In the genomic region with DNA sequence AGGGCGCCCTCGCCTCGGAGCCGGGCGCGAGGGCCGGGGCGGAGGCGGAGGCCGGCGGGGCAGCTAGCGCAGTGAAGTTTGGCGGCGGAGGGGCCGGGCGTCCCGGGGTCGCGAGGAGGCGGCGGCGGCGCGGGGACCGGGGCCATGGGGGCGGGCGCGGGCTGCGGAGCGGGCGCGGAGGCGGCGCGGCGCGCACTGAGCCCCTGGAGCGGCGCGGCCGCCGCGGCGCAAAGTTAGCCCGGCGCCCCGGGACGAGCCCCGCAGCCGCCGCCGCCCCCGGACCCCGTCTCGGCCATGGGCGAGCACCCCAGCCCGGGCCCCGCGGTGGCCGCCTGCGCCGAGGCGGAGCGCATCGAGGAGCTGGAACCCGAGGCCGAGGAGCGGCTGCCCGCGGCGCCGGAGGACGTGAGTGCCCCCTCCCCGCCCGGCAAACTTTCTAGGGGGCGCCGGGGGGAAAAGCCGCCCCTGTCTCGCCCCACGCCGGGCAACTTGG, we compare ENCODE assay signal across 11 cellular contexts. TPM values are rescaled to one million over a fixed set of nuclear protein-coding genes. Genes with fewer than 3 reads are reported as not detected.
DNase-seq lines count a peak whose midpoint lies in the region; ATAC-seq, FAIRE-seq and TF ChIP-seq lines count a peak whose summit lies in the region.
"Had no signal": no experiment of that assay in that cellular context is flagged by ENCODE, and none has a peak within 500 bp of the region (broad histone marks: within the 10 kb centered on the region; RNA-seq: fewer than 3 reads in every experiment).

No MANE protein-coding gene starts in this region.

- peak overlapping the region; percentile 83 for H3K4me2 ChIP-seq in GM12878 (ENCODE audit: control insufficient read depth, insufficient read depth)

- BruUV-seq in MCF 10A (replicated peaks; lab: Mats Ljungman, UMichigan) (no TSS peak), GM12878 (replicated peaks; lab: Mats Ljungman, UMichigan) (no TSS peak)

- peak overlapping the region; percentile 58 to 90 (median 63) for H3K4me3 ChIP-seq in breast epithelium
- peak overlapping the region; percentile 46; the same call in 1 of the 2 replicates for H3K4me3 ChIP-seq in GM12878
- peak overlapping the region; percentile 66 for H3K4me3 ChIP-seq in lower lobe of right lung
- H3K4me3 ChIP-seq in upper lobe of right lung, result peak overlapping the region; percentile 57

- H3K9me3 ChIP-seq in breast epithelium (no peaks in the 10 kb centered on the region), GM12878 (replicated peaks; ENCODE audit: control insufficient read depth, insufficient read depth, low read length) (no peaks in the 10 kb centered on the region), lower lobe of right lung (no peaks in the 10 kb centered on the region), upper lobe of right lung (no peaks in the 10 kb centered on the region)

- no peaks in the 10 kb centered on the region for H3K79me2 ChIP-seq in GM12878 (ENCODE audit: control insufficient read depth, insufficient read depth, low read length)

- intact Hi-C loops in breast epithelium (cut with DNase I; ENCODE audit: low total_unique reads) (no loop called here), MCF 10A (cut with micrococcal nuclease) (no loop called here), GM12878 (cut with micrococcal nuclease; ENCODE audit: unreplicated experiment) (no loop called here), lower lobe of right lung (cut with DNase I) (no loop called here), upper lobe of right lung (cut with DNase I) (no loop called here)

- H3K9me3 Mint-ChIP-seq in MCF 10A (ENCODE audit: unreplicated experiment), result no peaks in the 10 kb centered on the region
- H3K9me3 Mint-ChIP-seq: activated naive CD4-positive, alpha-beta T cell treated with anti-CD3 and anti-CD28 coated beads, Interleukin-2, amount 50 U/mL, for 24 hours had no signal

- H2AFZ ChIP-seq in GM12878 (ENCODE audit: control insufficient read depth, low read depth, low read length), result no peak overlapping the region

- in situ Hi-C loops in GM12878 (cut with MboI), result no loop called here

- TF ChIP-seq POLR2A in breast epithelium (IDR thresholded peaks at IDR 0.05) (no peak), GM12878 (IDR thresholded peaks at IDR 0.05; ENCODE audit: low read depth, low read length) (no peak)

- CTCF ChIA-PET in MCF 10A (lab: Yijun Ruan, JAX) (no interaction called here), GM12878 (lab: Yijun Ruan, JAX) (no interaction called here)

- H3K9ac ChIP-seq in GM12878 (ENCODE audit: control insufficient read depth, insufficient read depth, low read length), result no peak overlapping the region

- H3K27me3 ChIP-seq in breast epithelium (no peaks in the 10 kb centered on the region), GM12878 (replicated peaks in 1 of 2; ENCODE audit: control insufficient read depth in 2 of 2, insufficient read depth in 2 of 2, low read length in 1 of 2) (peaks cover 13 to 25% of the 10 kb centered on the region in 2 experiments), lower lobe of right lung (ENCODE audit: low read depth) (peaks cover 63% of the 10 kb centered on the region), upper lobe of right lung (peaks cover 39% of the 10 kb centered on the region)

- no peak for TF ChIP-seq RAD21 in GM12878 (IDR thresholded peaks at IDR 0.05; ENCODE audit: insufficient read depth, low read depth, low read length)

- H3K36me3 Mint-ChIP-seq in MCF 10A (ENCODE audit: insufficient read depth, unreplicated experiment), result no peaks in the 10 kb centered on the region
- H3K36me3 Mint-ChIP-seq: activated naive CD4-positive, alpha-beta T cell treated with anti-CD3 and anti-CD28 coated beads, Interleukin-2, amount 50 U/mL, for 24 hours had no signal

- WGBS in GM12878 (ENCODE audit: insufficient coverage, insufficient replicate concordance, low lambda C conversion rate, missing lambda C conversion rate), result 2% methylated on average over 18 of the region's 81 CpGs

- H4K20me1 ChIP-seq in GM12878 (ENCODE audit: control insufficient read depth, insufficient read depth), result no peaks in the 10 kb centered on the region

- no peak for TF ChIP-seq EP300 in GM12878 (IDR thresholded peaks at IDR 0.05; ENCODE audit: borderline replicate concordance in 1 of 2, control insufficient read depth in 1 of 2, low read depth in 2 of 2, low read length in 2 of 2)

- POLR2A ChIA-PET in MCF 10A (lab: Yijun Ruan, JAX) (no interaction called here), GM12878 (lab: Charles Lee) (no interaction called here)

- H3K27ac ChIP-seq in breast epithelium (peak overlapping the region in 1 of 2 donors; percentile 59), GM12878 (ENCODE audit: control insufficient read depth, insufficient read depth) (no peak overlapping the region), lower lobe of right lung (no peak overlapping the region), upper lobe of right lung (no peak overlapping the region)

- no peak overlapping the region for H3K4me3 Mint-ChIP-seq in MCF 10A (ENCODE audit: unreplicated experiment)

- ATAC-seq in GM12878 (no peak), lower lobe of right lung (no peak), upper lobe of right lung (no peak)

- SMC1A ChIA-PET in GM12878 (lab: Charles Lee; ENCODE audit: uncharacterized antibody, unreplicated experiment), result interaction anchor here (1.1 kb wide), 1 partner anchor 10 kb away, joined by 4 read pairs; no protein-coding TSS in a partner anchor

- no peak overlapping the region for H3K27ac Mint-ChIP-seq in MCF 10A (ENCODE audit: low read depth, unreplicated experiment)
- H3K27ac Mint-ChIP-seq: activated naive CD4-positive, alpha-beta T cell treated with anti-CD3 and anti-CD28 coated beads, Interleukin-2, amount 50 U/mL, for 24 hours had no signal

- TF ChIP-seq CTCF in breast epithelium (IDR thresholded peaks at IDR 0.05) (no peak), MCF 10A (IDR thresholded peaks at IDR 0.05; ENCODE audit: unreplicated experiment) (no peak), GM12878 (IDR thresholded peaks at IDR 0.05 in 2 of 3, conservative IDR thresholded peaks at IDR 0.05 in 1 of 3; ENCODE audit: control insufficient read depth in 2 of 3, extremely low read depth in 1 of 3, insufficient read depth in 1 of 3, low read depth in 3 of 3, low read length in 3 of 3) (no peak), lower lobe of right lung (IDR thresholded peaks at IDR 0.05) (no peak), upper lobe of right lung (IDR thresholded peaks at IDR 0.05) (no peak)

- H3K36me3 ChIP-seq in breast epithelium, result no peaks in the 10 kb centered on the region
- no peaks in the 10 kb centered on the region for H3K36me3 ChIP-seq in GM12878 (ENCODE audit: control insufficient read depth in 2 of 2, insufficient read depth in 2 of 2, low read length in 1 of 2)
- H3K36me3 ChIP-seq in lower lobe of right lung, result no peaks in the 10 kb centered on the region
- no peaks in the 10 kb centered on the region for H3K36me3 ChIP-seq in upper lobe of right lung

- H3K4me1 Mint-ChIP-seq in MCF 10A (ENCODE audit: insufficient read depth, unreplicated experiment), result peaks cover 22% of the 10 kb centered on the region

- H3K4me1 ChIP-seq in breast epithelium (peaks cover 6 to 10% of the 10 kb centered on the region in 2 donors), GM12878 (ENCODE audit: control insufficient read depth, insufficient read depth, low read length) (peaks cover 4% of the 10 kb centered on the region; the same call in 1 of the 2 replicates), lower lobe of right lung (peaks cover 24% of the 10 kb centered on the region), upper lobe of right lung (peaks cover 12% of the 10 kb centered on the region)

- RAD21 ChIA-PET in GM12878 (lab: Charles Lee; ENCODE audit: unreplicated experiment), result no interaction called here

- DNase-seq in breast epithelium (ENCODE audit: low spot score in 2 of 2) (no peak), MCF 10A (ENCODE audit: unreplicated experiment) (no peak), GM12878 (ENCODE audit: low read depth, low spot score) (no peak), lower lobe of right lung (no peak), upper lobe of right lung (no peak), NCI-H1436 treated with DMSO at 0.1 percent for 48 hours (lab: John Stamatoyannopoulos, UW) (no peak), NCI-H2227 treated with DMSO at 0.1 percent for 48 hours (lab: John Stamatoyannopoulos, UW) (no peak), ureter (ENCODE audit: low spot score) (no peak)
- DNase-seq: KBM-7, SIG-M5 had no signal

- FAIRE-seq in GM12878 (lab: Jason Lieb, UNC), result no peak

- H3K27me3 Mint-ChIP-seq in MCF 10A (ENCODE audit: insufficient read depth, unreplicated experiment), result peaks cover 90% of the 10 kb centered on the region

TF ChIP-seq in GM12878, 131 proteins besides CTCF, POLR2A, EP300 and RAD21 (continues in another document):
- TF ChIP-seq NFYA (IDR thresholded peaks at IDR 0.05; ENCODE audit: borderline replicate concordance, low read depth, low read length), result no peak

RNA-seq across cellular contexts. Expression of a gene that starts 0.3 kb away (rescaled TPM):
- total RNA-seq in breast epithelium (1 to 10 TPM in 1 of 3 donors, under 1 TPM in 2; 0.16 to 2.0 (median 0.73) TPM), MCF 10A (2022) (not detected in 2 replicates), GM12878 (2014; rRNA removed) (not detected in 2 replicates), GM12878 (2014; rRNA removed; fragmentation: Illumina TruSeq; extraction: Trizol) (0.04 TPM in 1 of 2 replicates, not detected in the other), GM12878 (2021) (0.05 and 0.19 TPM in 2 replicates), lower lobe of right lung (0.18 TPM), upper lobe of right lung (0.41 TPM), ureter (0.99 TPM)
- 1.5 and 1.8 TPM in 2 replicates for total RNA-seq in GM12878 (2013; cell fraction: nucleolus; rRNA removed)
- not detected for polyA plus RNA-seq in GM12878 (2011; ENCODE audit: low read depth)
- polyA plus RNA-seq in GM12878 (2011; rRNA removed) (0.09 and 0.24 TPM in 2 replicates), GM12878 (2014; fragmentation: Illumina TruSeq; extraction: Trizol) (0.04 TPM in 1 of 2 replicates, not detected in the other), GM12878 (2014; fragmentation: Nextera tagmentation; extraction: Ambion mirVana) (not detected), GM12878 (2014; rRNA removed) (0.04 TPM in 1 of 2 replicates, not detected in the other), GM12878 (2016; fragmentation: Nextera tagmentation; extraction: Ambion mirVana) (not detected)
- polyA plus RNA-seq in GM12878 (2011; cell fraction: cytosol; rRNA removed), result 0.22 and 0.37 TPM in 2 replicates
- 0.33 and 0.47 TPM in 2 replicates for polyA plus RNA-seq in GM12878 (2011; cell fraction: nucleus; rRNA removed)
- polyA plus RNA-seq in GM12878 (2012), result 0.04 and 0.07 TPM in 2 replicates
- 0.22 and 0.77 TPM in 2 replicates for polyA minus RNA-seq in GM12878 (2011; rRNA and poly(A)+ RNA removed)
- 0.67 TPM in 1 of 2 replicates, not detected in the other for polyA minus RNA-seq in GM12878 (2011; cell fraction: cytosol; rRNA and poly(A)+ RNA removed)
- 0.19 TPM in 1 of 2 replicates, not detected in the other for polyA minus RNA-seq in GM12878 (2011; cell fraction: nucleus; rRNA and poly(A)+ RNA removed)
